23 cellular contexts compared by ENCODE assay signal in the genomic region with DNA sequence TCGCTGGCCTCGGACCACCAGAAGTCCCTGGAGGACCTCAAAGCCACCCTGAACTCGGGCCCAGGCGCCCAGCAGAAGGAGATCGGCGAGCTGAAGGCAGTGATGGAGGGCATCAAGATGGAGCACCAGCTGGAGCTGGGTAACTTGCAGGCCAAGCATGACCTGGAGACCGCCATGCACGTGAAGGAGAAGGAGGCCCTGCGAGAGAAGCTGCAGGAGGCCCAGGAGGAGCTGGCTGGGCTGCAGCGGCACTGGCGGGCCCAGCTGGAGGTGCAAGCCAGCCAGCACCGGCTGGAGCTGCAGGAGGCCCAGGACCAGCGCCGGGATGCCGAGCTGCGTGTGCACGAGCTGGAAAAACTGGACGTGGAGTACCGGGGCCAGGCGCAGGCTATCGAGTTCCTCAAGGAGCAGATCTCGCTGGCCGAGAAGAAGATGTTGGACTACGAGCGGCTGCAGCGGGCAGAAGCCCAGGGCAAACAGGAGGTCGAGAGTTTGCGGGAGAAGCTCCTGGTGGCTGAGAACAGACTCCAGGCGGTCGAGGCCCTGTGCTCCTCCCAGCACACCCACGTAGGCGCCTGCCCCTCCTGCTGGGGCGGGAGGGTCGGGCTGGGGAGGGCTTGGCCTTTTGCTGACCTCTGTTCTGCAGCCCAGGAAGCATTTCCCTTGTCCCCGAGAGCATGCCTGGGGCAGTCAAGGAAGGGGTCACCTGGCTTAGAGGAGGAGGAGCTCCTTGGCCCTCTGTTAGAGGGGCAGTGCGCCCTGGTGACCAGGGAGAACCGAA.
"Had no signal": no experiment of that assay in that cellular context is flagged by ENCODE, and none has a peak within 500 bp of the region (broad histone marks: within the 10 kb centered on the region; RNA-seq: fewer than 3 reads in every experiment).

No MANE protein-coding gene starts in this region.

- H3K36me3 ChIP-seq: gastrocnemius medialis had no signal

- H3K4me3 ChIP-seq: ascending aorta, esophagus squamous epithelium, gastrocnemius medialis, upper lobe of right lung had no signal

- ATAC-seq: effector memory CD8-positive, alpha-beta T cell; gastrocnemius medialis; left cardiac atrium; sciatic nerve; upper lobe of right lung had no signal

- H3K4me1 ChIP-seq: ascending aorta, gastrocnemius medialis, upper lobe of right lung had no signal

- FAIRE-seq: colon, islet of Langerhans, small intestine had no signal

- H3K27me3 ChIP-seq: ascending aorta, brain microvascular endothelial cell, esophagus squamous epithelium, upper lobe of right lung had no signal

- H3K9me3 ChIP-seq: ascending aorta, esophagus squamous epithelium, gastrocnemius medialis, upper lobe of right lung had no signal

- DNase-seq: activated CD4-positive, alpha-beta memory T cell treated with anti-CD3 and anti-CD28 coated beads, Interleukin-2, amount 10 ng/mL, durations not matched to agents 7 days and 5 days; activated CD4-positive, alpha-beta T cell treated with anti-CD3 and anti-CD28 coated beads for 4 hours; activated CD4-positive, CD25-positive, alpha-beta regulatory T cell; activated gamma-delta T cell; activated T-cell treated with anti-CD3 and anti-CD28 coated beads for 4 hours; brain microvascular endothelial cell; central memory CD4-positive, alpha-beta T cell; effector memory CD8-positive, alpha-beta T cell; esophagus squamous epithelium; gastrocnemius medialis; hippocampal formation; left cardiac atrium; mesenchymal stem cell; occipital lobe; small intestine; stimulated activated CD4-positive, alpha-beta T cell treated with anti-CD3 and anti-CD28 coated beads, Interleukin-2, amount 100 ng/mL, for 24 hours; stimulated activated naive CD4-positive, alpha-beta T cell; T1000; upper lobe of right lung had no signal

- H3K27ac ChIP-seq: ascending aorta, brain microvascular endothelial cell, esophagus squamous epithelium, gastrocnemius medialis, upper lobe of right lung had no signal
